In the genomic region with DNA sequence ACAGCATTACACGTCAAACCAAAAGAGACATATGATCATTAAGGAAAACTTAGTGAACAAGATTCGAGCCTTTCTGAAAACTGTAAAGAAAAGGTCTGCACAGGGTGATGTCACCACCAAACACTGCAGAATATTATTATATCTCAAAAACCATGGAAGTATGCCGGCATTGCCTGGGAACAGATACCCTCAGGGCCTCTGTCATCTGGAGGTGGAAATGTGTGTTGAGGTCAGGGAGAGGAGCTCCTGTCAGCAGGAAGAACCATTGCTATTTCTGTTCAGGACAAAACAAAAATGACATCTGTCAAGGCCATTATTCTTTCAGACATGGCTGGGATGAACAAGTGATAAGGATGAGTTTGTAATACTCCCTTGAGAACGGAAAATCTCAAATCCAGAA, we compare ENCODE assay signal across 18 cellular contexts.
"Had no signal": no experiment of that assay in that cellular context is flagged by ENCODE, and none has a peak within 500 bp of the region (broad histone marks: within the 10 kb centered on the region; RNA-seq: fewer than 3 reads in every experiment).

No MANE protein-coding gene starts in this region.

- H3K27me3 ChIP-seq: gastroesophageal sphincter, sigmoid colon, tibial artery, upper lobe of right lung had no signal

- H3K9me3 Mint-ChIP-seq: effector memory CD8-positive, alpha-beta T cell; natural killer cell; neural crest cell had no signal

- H3K4me1 Mint-ChIP-seq: natural killer cell had no signal

- H3K27ac ChIP-seq: epithelial cell of prostate, esophagus squamous epithelium, gastroesophageal sphincter, sigmoid colon, tibial artery, upper lobe of right lung had no signal

- H3K4me3 ChIP-seq: esophagus squamous epithelium, gastroesophageal sphincter, mucosa of descending colon, sigmoid colon, tibial artery, upper lobe of right lung had no signal

- DNase-seq: cerebellar nuclear complex; effector memory CD8-positive, alpha-beta T cell; esophagus squamous epithelium; glutamatergic neuron; mammary epithelial cell; mucosa of descending colon; natural killer cell; posterior cingulate gyrus; sigmoid colon; small intestine; stimulated activated CD4-positive, alpha-beta T cell treated with anti-CD3 and anti-CD28 coated beads, Interleukin-12 subunit alpha, Interleukin-12 subunit beta, amount 100 ng/mL, for 4 hours; stimulated activated naive CD4-positive, alpha-beta T cell treated with Interleukin-2 at 50 U/mL for 16 hours; tibial artery; upper lobe of right lung had no signal

- H3K36me3 ChIP-seq: esophagus squamous epithelium, gastroesophageal sphincter, sigmoid colon, tibial artery, upper lobe of right lung had no signal

- H3K4me3 Mint-ChIP-seq: dendritic cell treated with granulocyte-macrophage colony-stimulating factor and Interleukin-4, amounts not matched to agents 40 ng/mL and 50 ng/mL, for 4 days; effector memory CD8-positive, alpha-beta T cell; natural killer cell; neural crest cell had no signal

- H3K4me1 ChIP-seq: gastroesophageal sphincter, tibial artery, upper lobe of right lung had no signal

- H3K9me3 ChIP-seq: esophagus squamous epithelium, mucosa of descending colon, sigmoid colon, tibial artery, upper lobe of right lung had no signal

- ATAC-seq: effector memory CD8-positive, alpha-beta T cell; gastroesophageal sphincter; mucosa of descending colon; natural killer cell; upper lobe of right lung had no signal

- H3K27ac Mint-ChIP-seq: dendritic cell treated with granulocyte-macrophage colony-stimulating factor and Interleukin-4, amounts not matched to agents 40 ng/mL and 50 ng/mL, for 4 days; effector memory CD8-positive, alpha-beta T cell; natural killer cell had no signal
